In the genomic region with DNA sequence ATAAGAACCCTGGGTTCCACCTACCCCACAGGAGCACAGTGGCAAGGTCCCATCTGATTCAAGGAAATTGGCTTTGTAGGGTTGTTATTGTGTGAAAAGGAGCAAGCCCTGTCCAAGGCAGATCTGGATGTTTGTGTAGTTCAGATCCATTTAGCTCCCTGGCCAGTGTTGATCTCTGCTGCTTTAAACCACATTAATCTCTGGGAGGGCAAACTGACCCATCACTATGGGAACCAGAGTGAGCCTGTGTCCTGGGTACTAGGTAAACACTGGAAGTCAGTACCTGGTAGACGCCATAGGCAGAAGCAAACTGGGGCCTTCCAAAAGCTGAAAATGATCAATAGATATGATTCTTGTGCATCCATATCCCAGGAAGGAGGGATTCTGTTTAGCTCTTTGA, we compare ENCODE assay signal across 1 cellular context.
TF ChIP-seq lines count a peak whose summit lies in the region.

No MANE protein-coding gene starts in this region.

TF ChIP-seq in IMR-90, 13 proteins besides CTCF, POLR2A, EP300 and RAD21:
- no peak for TF ChIP-seq MAZ (IDR thresholded peaks at IDR 0.05; ENCODE audit: borderline replicate concordance, low read depth, low read length)
- no peak for TF ChIP-seq RCOR1 (IDR thresholded peaks at IDR 0.05; ENCODE audit: insufficient replicate concordance, low read length)
- TF ChIP-seq BHLHE40 (IDR thresholded peaks at IDR 0.05; ENCODE audit: low read depth, low read length) = no peak
TF ChIP-seq in IMR-90: peak in this region for 0.
